ENCODE assay signal across 20 cellular contexts in the genomic region with DNA sequence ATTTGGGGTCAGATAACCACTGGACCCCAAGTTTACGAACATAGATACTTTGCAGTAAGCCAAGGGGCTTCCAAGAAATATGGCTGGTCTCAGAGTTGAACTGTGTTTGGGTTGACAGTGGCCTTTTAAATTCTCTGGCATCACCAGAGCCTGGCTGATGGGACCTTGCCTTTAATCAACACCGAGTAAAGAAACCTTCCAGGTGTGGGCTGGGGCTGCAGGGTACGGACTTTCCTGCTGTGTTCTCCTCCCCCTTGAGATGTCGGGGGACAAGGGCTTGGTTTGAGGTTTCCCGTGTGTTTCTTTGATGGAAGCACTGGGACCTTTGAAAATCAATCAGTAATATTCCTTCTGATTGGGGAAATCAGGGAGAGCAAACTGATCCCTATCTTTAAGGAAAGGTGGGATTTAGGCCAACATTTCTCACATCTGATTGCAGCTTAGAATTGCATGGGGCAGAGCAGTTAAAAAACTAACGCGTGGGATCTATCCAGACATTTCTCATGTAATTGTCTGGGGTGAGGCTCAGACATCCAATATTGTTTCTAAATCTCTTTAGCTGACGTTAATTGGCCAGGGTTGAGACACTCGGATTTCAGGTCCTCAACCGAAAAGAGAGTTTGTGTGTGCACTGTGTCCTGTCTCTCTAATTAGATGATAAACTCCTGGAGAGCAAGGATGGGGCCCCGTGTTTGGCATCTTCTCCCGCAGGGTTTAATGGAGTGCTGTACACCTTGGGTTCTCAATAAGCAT.
"Had no signal": no experiment of that assay in that cellular context is flagged by ENCODE, and none has a peak within 500 bp of the region (broad histone marks: within the 10 kb centered on the region; RNA-seq: fewer than 3 reads in every experiment).

No MANE protein-coding gene starts in this region.

- H3K27me3 ChIP-seq: cardiac muscle cell, ovary had no signal

- H3K36me3 ChIP-seq: cardiac muscle cell, ovary, spleen, thoracic aorta had no signal

- H2AFZ ChIP-seq: hepatocyte had no signal

- H3K27ac ChIP-seq: cardiac muscle cell, epithelial cell of prostate, hepatocyte, ovary, psoas muscle, spleen, thoracic aorta had no signal

- H3K9me3 ChIP-seq: ovary, psoas muscle, spleen, thoracic aorta had no signal

- H3K4me3 ChIP-seq: cardiac muscle cell, hepatocyte, ovary, psoas muscle, spleen, thoracic aorta had no signal

- DNase-seq: activated CD4-positive, alpha-beta T cell treated with anti-CD3 and anti-CD28 coated beads, Interleukin-2, amount 50 U/mL, for 4 hours; activated naive CD4-positive, alpha-beta T cell treated with Interleukin-2 at 50 U/mL for 16 hours; activated naive CD8-positive, alpha-beta T cell treated with anti-CD3 and anti-CD28 coated beads, Interleukin-2, amount 10 ng/mL, durations not matched to agents 7 days and 5 days; activated T-cell treated with anti-CD3 and anti-CD28 coated beads, Interleukin-2, amount 50 U/mL, for 1 hour; amygdala; foreskin fibroblast; midbrain; ovary; spleen; stimulated activated naive B cell treated with anti-CD40 and anti-IgM and Interleukin-4, amounts not matched to agents 10 μg/mL and 1 μg/mL and 100 μg/mL, for 72 hours; SW 1271; T-helper 2 cell had no signal

- FAIRE-seq: islet of Langerhans had no signal

- H3K4me1 ChIP-seq: psoas muscle, spleen had no signal

- H3K4me2 ChIP-seq: hepatocyte had no signal

- ATAC-seq: activated T-helper 17 cell treated with anti-CD3 and anti-CD28 coated beads, Interleukin-2, amount 50 U/mL, for 72 hours; left colon; stimulated activated naive B cell treated with anti-CD40 and anti-IgM and Interleukin-4, amounts not matched to agents 10 μg/mL and 1 μg/mL and 100 μg/mL, for 72 hours had no signal
